Comparison of ENCODE assay signal across 15 cellular contexts in the genomic region with DNA sequence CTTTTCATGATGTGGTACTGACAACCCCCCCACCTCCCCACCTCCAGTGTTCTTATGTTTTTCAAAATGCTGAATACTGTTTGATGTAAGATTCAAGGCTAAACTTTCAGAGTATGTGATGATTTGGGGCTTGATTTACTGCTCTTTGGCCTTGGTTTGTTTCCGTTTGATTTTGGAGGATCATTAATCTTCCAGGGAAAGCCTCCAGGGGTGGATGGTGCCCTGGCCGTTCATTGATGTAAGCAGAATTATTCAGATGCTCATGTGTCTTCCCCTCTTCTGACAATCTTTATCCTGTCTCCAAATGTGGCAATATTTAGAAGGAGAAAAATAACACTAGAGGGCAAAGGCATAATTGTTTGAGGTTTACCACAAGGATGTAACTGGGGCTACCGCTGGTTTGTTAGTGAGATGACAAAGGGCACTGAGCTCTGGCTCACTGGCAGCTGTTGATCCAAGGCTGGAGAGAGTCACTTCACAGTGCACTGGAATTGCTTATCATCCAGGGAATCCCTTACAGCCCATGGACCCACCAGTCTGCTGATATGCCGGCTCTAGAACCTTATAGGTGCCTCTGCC. TPM values are rescaled to one million over a fixed set of nuclear protein-coding genes. Genes with fewer than 3 reads are reported as not detected.
DNase-seq lines count a peak whose midpoint lies in the region; ATAC-seq, FAIRE-seq and TF ChIP-seq lines count a peak whose summit lies in the region.
"Had no signal": no experiment of that assay in that cellular context is flagged by ENCODE, and none has a peak within 500 bp of the region (broad histone marks: within the 10 kb centered on the region; RNA-seq: fewer than 3 reads in every experiment).

No MANE protein-coding gene starts in this region.

- intact Hi-C loops in cardiac septum (cut with DNase I): no loop called here

- H2AFZ ChIP-seq in hepatocyte: no peak overlapping the region

- ATAC-seq in A549 (peak; percentile 34 to 43; a peak in 1 of 6 replicates), GM19351 (IDR thresholded peaks at IDR 0.05; ENCODE audit: unreplicated experiment) (no peak)

- H3K9me3 Mint-ChIP-seq in HFFc6: no peaks in the 10 kb centered on the region

- no peaks in the 10 kb centered on the region for H3K9me2 ChIP-seq in hepatocyte (replicated peaks; ENCODE audit: insufficient read depth)

- TF ChIP-seq RAD21 in A549 (conservative IDR thresholded peaks at IDR 0.05 in 1 of 2, IDR thresholded peaks at IDR 0.05 in 1 of 2): no peak

- TF ChIP-seq CTCF in A549 (IDR thresholded peaks at IDR 0.05) (no peak), HFFc6 (IDR thresholded peaks at IDR 0.05) (0 out of 2 replicates have a peak, but pooled peaks have one; percentile 11), hepatocyte (IDR thresholded peaks at IDR 0.05; ENCODE audit: poor library complexity) (no peak)

- DNase-seq in A549 (ENCODE audit: low read depth in 1 of 2, low spot score in 1 of 2) (no peak), HFFc6 (peak; percentile 68), SK-MEL-5 (ENCODE audit: low read depth, low spot score) (peak; percentile 46), fibroblast of peridontal ligament (ENCODE audit: extremely low read depth) (peak; percentile 67), cardiac septum (ENCODE audit: low spot score) (no peak), NCI-H748 (lab: John Stamatoyannopoulos, UW; ENCODE audit: unreplicated experiment) (no peak), hepatocyte (ENCODE audit: low spot score) (no peak)
- DNase-seq: activated CD4-positive, alpha-beta T cell treated with anti-CD3 and anti-CD28 coated beads, Interleukin-2, amount 50 U/mL, for 48 hours; anterior cingulate cortex; NCI-H2081 treated with DMSO at 0.1 percent for 48 hours; stimulated activated CD4-positive, alpha-beta T cell treated with anti-CD3 and anti-CD28 coated beads, Interleukin-4, amount 100 ng/mL, for 1 hour had no signal

- no peaks in the 10 kb centered on the region for H3K27me3 Mint-ChIP-seq in HFFc6 (ENCODE audit: insufficient read depth)

- H4K20me1 ChIP-seq in hepatocyte (ENCODE audit: insufficient read depth, poor library complexity, severe bottlenecking): no peaks in the 10 kb centered on the region

- no peak overlapping the region for H3K4me3 ChIP-seq in A549
- no peak overlapping the region for H3K4me3 ChIP-seq in hepatocyte

- peak overlapping the region; percentile 18; the same call in 1 of the 2 replicates for H3K4me3 Mint-ChIP-seq in HFFc6

- POLR2A ChIA-PET in A549 (lab: Yijun Ruan, JAX): no interaction called here

- H3K27ac Mint-ChIP-seq in HFFc6: peak overlapping the region; percentile 19; the same call in 1 of the 2 replicates

- H3K9me3 ChIP-seq in A549 (no peaks in the 10 kb centered on the region), hepatocyte (ENCODE audit: low read depth) (no peaks in the 10 kb centered on the region)

- TF ChIP-seq POLR2A in A549 (IDR thresholded peaks at IDR 0.05; ENCODE audit: low read length): no peak

- H3K27me3 ChIP-seq in hepatocyte: no peaks in the 10 kb centered on the region

- H3K4me2 ChIP-seq in A549 (no peak overlapping the region), hepatocyte (no peak overlapping the region)

- H3K36me3 ChIP-seq in hepatocyte (replicated peaks; ENCODE audit: insufficient read depth, low read depth): no peaks in the 10 kb centered on the region

- FAIRE-seq in A549 (lab: Jason Lieb, UNC): no peak
- FAIRE-seq: GM19239, keratinocyte had no signal

- H3K27ac ChIP-seq in A549 (peak overlapping the region in 1 of 2 experiments; percentile 52; a peak in 2 of 6 replicates), hepatocyte (no peak overlapping the region)
- H3K27ac ChIP-seq: epithelial cell of prostate had no signal

- CTCF ChIA-PET in A549 (lab: Yijun Ruan, JAX): interaction anchor here (0.9 kb wide), 1 partner anchor 17 kb away, joined by 4 read pairs; no protein-coding TSS in a partner anchor

- WGBS in A549 (ENCODE audit: missing lambda C conversion rate): 45% methylated on average over 4 of the region's 4 CpGs
- WGBS in hepatocyte (ENCODE audit: low lambda C conversion rate, missing lambda C conversion rate): 56% methylated on average over 4 of the region's 4 CpGs

- no peaks in the 10 kb centered on the region for H3K79me2 ChIP-seq in hepatocyte

- peaks cover 48% of the 10 kb centered on the region for H3K4me1 Mint-ChIP-seq in HFFc6 (ENCODE audit: low read depth)

- H3K36me3 Mint-ChIP-seq in HFFc6 (ENCODE audit: low read depth): no peaks in the 10 kb centered on the region

- peaks cover 30% of the 10 kb centered on the region for H3K4me1 ChIP-seq in A549
- peaks cover 4% of the 10 kb centered on the region for H3K4me1 ChIP-seq in hepatocyte (ENCODE audit: insufficient read depth)

- in situ Hi-C loops in SK-MEL-5 (cut with HindIII; ENCODE audit: low pct_unique_long_range_greater_than_20kb, low sequenced_read_pairs): no loop called here

- no peak for TF ChIP-seq EP300 in A549 (IDR thresholded peaks at IDR 0.05)

TF ChIP-seq in A549, 52 proteins besides CTCF, POLR2A, EP300 and RAD21:
- TF ChIP-seq POLR2AphosphoS2 (conservative IDR thresholded peaks at IDR 0.05; ENCODE audit: low read length) (no peak), PHF8 (IDR thresholded peaks at IDR 0.05; ENCODE audit: borderline replicate concordance, low read depth) (no peak), NFE2L2 (conservative IDR thresholded peaks at IDR 0.05; ENCODE audit: low read length) (no peak), RFX5 (IDR thresholded peaks at IDR 0.05) (no peak), NPAS2 (CRISPR knock-in tag; IDR thresholded peaks at IDR 0.05; ENCODE audit: borderline replicate concordance) (no peak), ESRRA (IDR thresholded peaks at IDR 0.05; ENCODE audit: borderline replicate concordance, low read length) (no peak), GATA3 (IDR thresholded peaks at IDR 0.05; ENCODE audit: borderline replicate concordance) (no peak), CEBPB (IDR thresholded peaks at IDR 0.05) (no peak), EHF (CRISPR knock-in tag; IDR thresholded peaks at IDR 0.05) (no peak)

RNA-seq across cellular contexts. Expression of a gene that starts 18.2 kb away (rescaled TPM):
- polyA plus RNA-seq in A549 (2011; rRNA removed): 3.0 and 3.5 TPM in 2 replicates
- 1.1 and 1.2 TPM in 2 replicates for polyA plus RNA-seq in A549 (2012; cell fraction: cytosol; rRNA removed)
- polyA plus RNA-seq in A549 (2012; cell fraction: nucleus; rRNA removed): 0.67 and 0.93 TPM in 2 replicates
- 2.1 to 2.5 TPM (median 2.1 TPM) in 3 replicates for polyA plus RNA-seq in A549 (2017; fragmentation: RNase III; extraction: RNeasy Plus Mini Kit Qiagen cat#74134 plus additional on column Dnase treatment)
- polyA minus RNA-seq in A549 (2011; rRNA and poly(A)+ RNA removed): 5.8 and 6.8 TPM in 2 replicates
- 1 to 10 TPM; 3.9 to 6.4 (median 5.7) TPM for total RNA-seq in HFFc6 (2021; fragmentation: NEBNext Ultra II Directional; extraction: Animal tissue kit (Norgen Biotek cat#: 25700))
- total RNA-seq in SK-MEL-5 (2014; rRNA removed; shearing (Covaris generic)): 3.5 and 4.4 TPM in 2 replicates
- polyA plus RNA-seq in SK-MEL-5 (2015; cell fraction: cytosol; rRNA removed): 4.0 and 4.8 TPM in 2 replicates
- 3.2 and 3.9 TPM in 2 replicates for polyA plus RNA-seq in SK-MEL-5 (2015; cell fraction: nucleus; rRNA removed)
- 27.0 TPM for total RNA-seq in cardiac septum
- total RNA-seq in hepatocyte: 14.2 and 15.1 TPM in 2 replicates
- 3.2 and 4.9 TPM in 2 replicates for polyA plus RNA-seq in hepatocyte

Comparison
In these comparisons a context has a peak if more than half of its experiments do, and no peak if none do; other contexts are left out.
1. DNase-seq: peak in HFFc6 (single experiment), SK-MEL-5 (single experiment) and fibroblast of peridontal ligament (single experiment); none in A549 (0 of 2), cardiac septum (single experiment), NCI-H748 (single experiment) and hepatocyte (single experiment).